Comparison of ENCODE assay signal across 1 cellular context in genomic region chr7:135161669-135162068, GRCh38.
A peak's percentile ranks its signal among the peaks of the same experiment; 100 is the strongest.
TF ChIP-seq lines count a peak whose summit lies in the region.

No MANE protein-coding gene starts in this region.

TF ChIP-seq in HepG2, 621 proteins besides CTCF, POLR2A, EP300 and RAD21:
- TF ChIP-seq TOE1 (CRISPR knock-in tag; IDR thresholded peaks at IDR 0.05) = no peak
- TF ChIP-seq, protein P1, sequence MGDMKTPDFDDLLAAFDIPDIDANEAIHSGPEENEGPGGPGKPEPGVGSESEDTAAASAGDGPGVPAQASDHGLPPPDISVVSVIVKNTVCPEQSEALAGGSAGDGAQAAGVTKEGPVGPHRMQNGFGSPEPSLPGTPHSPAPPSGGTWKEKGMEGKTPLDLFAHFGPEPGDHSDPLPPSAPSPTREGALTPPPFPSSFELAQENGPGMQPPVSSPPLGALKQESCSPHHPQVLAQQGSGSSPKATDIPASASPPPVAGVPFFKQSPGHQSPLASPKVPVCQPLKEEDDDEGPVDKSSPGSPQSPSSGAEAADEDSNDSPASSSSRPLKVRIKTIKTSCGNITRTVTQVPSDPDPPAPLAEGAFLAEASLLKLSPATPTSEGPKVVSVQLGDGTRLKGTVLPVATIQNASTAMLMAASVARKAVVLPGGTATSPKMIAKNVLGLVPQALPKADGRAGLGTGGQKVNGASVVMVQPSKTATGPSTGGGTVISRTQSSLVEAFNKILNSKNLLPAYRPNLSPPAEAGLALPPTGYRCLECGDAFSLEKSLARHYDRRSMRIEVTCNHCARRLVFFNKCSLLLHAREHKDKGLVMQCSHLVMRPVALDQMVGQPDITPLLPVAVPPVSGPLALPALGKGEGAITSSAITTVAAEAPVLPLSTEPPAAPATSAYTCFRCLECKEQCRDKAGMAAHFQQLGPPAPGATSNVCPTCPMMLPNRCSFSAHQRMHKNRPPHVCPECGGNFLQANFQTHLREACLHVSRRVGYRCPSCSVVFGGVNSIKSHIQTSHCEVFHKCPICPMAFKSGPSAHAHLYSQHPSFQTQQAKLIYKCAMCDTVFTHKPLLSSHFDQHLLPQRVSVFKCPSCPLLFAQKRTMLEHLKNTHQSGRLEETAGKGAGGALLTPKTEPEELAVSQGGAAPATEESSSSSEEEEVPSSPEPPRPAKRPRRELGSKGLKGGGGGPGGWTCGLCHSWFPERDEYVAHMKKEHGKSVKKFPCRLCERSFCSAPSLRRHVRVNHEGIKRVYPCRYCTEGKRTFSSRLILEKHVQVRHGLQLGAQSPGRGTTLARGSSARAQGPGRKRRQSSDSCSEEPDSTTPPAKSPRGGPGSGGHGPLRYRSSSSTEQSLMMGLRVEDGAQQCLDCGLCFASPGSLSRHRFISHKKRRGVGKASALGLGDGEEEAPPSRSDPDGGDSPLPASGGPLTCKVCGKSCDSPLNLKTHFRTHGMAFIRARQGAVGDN (CRISPR knock-in tag; IDR thresholded peaks at IDR 0.05) = 0 out of 2 replicates have a peak, but pooled peaks have one; percentile 12
